ENCODE assay signal across 8 cellular contexts in genomic region chr5:61625682-61626620, GRCh38.
DNase-seq lines count a peak whose midpoint lies in the region; ATAC-seq lines count a peak whose summit lies in the region.

No MANE protein-coding gene starts in this region.

- peak overlapping the region; percentile 87 for H3K9ac ChIP-seq in skeletal muscle satellite cell (ENCODE audit: low read depth, low read length)

- peak overlapping the region; percentile 95 for H3K4me2 ChIP-seq in skeletal muscle satellite cell (ENCODE audit: low read length)

- no peaks in the 10 kb centered on the region for H3K36me3 ChIP-seq in skeletal muscle satellite cell (ENCODE audit: insufficient read depth, low read length)

- no peaks in the 10 kb centered on the region for H3K27me3 ChIP-seq in skeletal muscle satellite cell (ENCODE audit: control insufficient read depth, insufficient read depth, low read length)

- DNase-seq in AG08396 (ENCODE audit: low spot score) = peak; percentile 82
- DNase-seq in NOMO-1 treated with dmso at 0.1 percent for 144 hours (lab: John Stamatoyannopoulos, UW; ENCODE audit: unreplicated experiment) = peak; percentile 51
- DNase-seq in cerebellar cortex (ENCODE audit: low spot score) = peak; percentile 29
- peak; percentile 90 for DNase-seq in islet precursor cell

- peak overlapping the region; percentile 76 for H3K4me3 ChIP-seq in skeletal muscle satellite cell (ENCODE audit: low read length)

- peaks cover 12% of the 10 kb centered on the region for H3K4me1 ChIP-seq in skeletal muscle satellite cell (ENCODE audit: control insufficient read depth, insufficient read depth, low read length)

- ATAC-seq in GM21360 (IDR thresholded peaks at IDR 0.05; ENCODE audit: unreplicated experiment) = peak; percentile 61
- ATAC-seq in HG03342 (IDR thresholded peaks at IDR 0.05; ENCODE audit: unreplicated experiment) = no peak
- no peak for ATAC-seq in GM21367 (IDR thresholded peaks at IDR 0.05; ENCODE audit: unreplicated experiment)

- H3K9me3 ChIP-seq in skeletal muscle satellite cell (replicated peaks; ENCODE audit: low read length) = no peaks in the 10 kb centered on the region

Comparison
In these comparisons a context has a peak if more than half of its experiments do, and no peak if none do; other contexts are left out.
1. DNase-seq: peak in every context shown above with its lines; median percentile 90 in islet precursor cell; 82 in AG08396; 51 in NOMO-1 treated with dmso at 0.1 percent for 144 hours; 29 in cerebellar cortex.